In genomic region chr10:84527386-84527785, GRCh38 we compare ENCODE assay signal across 7 cellular contexts.
DNase-seq lines count a peak whose midpoint lies in the region; ATAC-seq and TF ChIP-seq lines count a peak whose summit lies in the region.
"Not testable (repeated sequence)": the region's sequence is repeated elsewhere in the genome, so short reads cannot be mapped to it uniquely, and the experiment has no call there.

No MANE protein-coding gene starts in this region.

- WGBS in body of pancreas, 2 donors: 35 to 42% methylated on average over 5 of the region's 5 CpGs

- peaks cover 26% of the 10 kb centered on the region; the same call in 1 of the 2 replicates for H3F3A ChIP-seq in PC-9 (ENCODE audit: insufficient read depth, low read depth)

- intact Hi-C loops in PC-9 (cut with micrococcal nuclease; ENCODE audit: unreplicated experiment): loop anchor here (1.0 kb wide), 4 partner anchors 33 to 191 kb away; no protein-coding TSS in a partner anchor
- intact Hi-C loops in body of pancreas (cut with DNase I): not testable (repeated sequence)

- not testable (repeated sequence) for H3K36me3 ChIP-seq in PC-9 (ENCODE audit: low read depth); body of pancreas (replicated peaks in 1 of 2; ENCODE audit: insufficient read depth in 1 of 2, low read depth in 2 of 2)

- POLR2A ChIA-PET in PC-9 (lab: Charles Lee; ENCODE audit: unreplicated experiment): not testable (repeated sequence)

- peaks cover 18% of the 10 kb centered on the region; the same call in 1 of the 2 replicates for H3K9me3 ChIP-seq in PC-9 (ENCODE audit: insufficient read depth, low read depth)
- H3K9me3 ChIP-seq in body of pancreas: not testable (repeated sequence)

- not testable (repeated sequence) for TF ChIP-seq POLR2A in body of pancreas (IDR thresholded peaks at IDR 0.05)

- not testable (repeated sequence) for ATAC-seq in body of pancreas

- BruUV-seq in PC-9 (replicated peaks; lab: Mats Ljungman, UMichigan): not testable (repeated sequence)

- DNase-seq in DMS53 treated with DMSO at 0.1 percent for 48 hours (lab: John Stamatoyannopoulos, UW; ENCODE audit: unreplicated experiment): peak; percentile 33
- DNase-seq in LNCaP clone FGC (ENCODE audit: low read depth): peak; percentile 60
- peak; percentile 86 to 97 for DNase-seq in PC-9
- peak in 3 of 4 donors; percentile 35 to 46 (median 46) for DNase-seq in body of pancreas
- DNase-seq in epithelial cell of prostate (ENCODE audit: low read depth, low spot score): peak; percentile 68
- peak; percentile 43 for DNase-seq in left kidney (ENCODE audit: low read depth, low spot score)
- DNase-seq in renal cortical epithelial cell (ENCODE audit: low read depth): peak; percentile 32

- peaks cover 45% of the 10 kb centered on the region for H3K4me1 ChIP-seq in PC-9 (replicated peaks; ENCODE audit: insufficient read depth)
- H3K4me1 ChIP-seq in body of pancreas: peaks cover 21% of the 10 kb centered on the region

- peak overlapping the region; percentile 6; the same call in 1 of the 2 replicates for H2AFZ ChIP-seq in PC-9

- H3K79me2 ChIP-seq in PC-9 (ENCODE audit: low read depth): not testable (repeated sequence)

- not testable (repeated sequence) for H3K9me2 ChIP-seq in PC-9 (ENCODE audit: insufficient read depth)

- peak overlapping the region; percentile 75 for H3K4me2 ChIP-seq in PC-9

- TF ChIP-seq CTCF in LNCaP clone FGC (IDR thresholded peaks at IDR 0.05; ENCODE audit: control insufficient read depth, extremely low read depth, insufficient read depth); PC-9 (conservative IDR thresholded peaks at IDR 0.05); body of pancreas (IDR thresholded peaks at IDR 0.05): not testable (repeated sequence)

- CTCF ChIA-PET in PC-9 (lab: Charles Lee): not testable (repeated sequence)

- H3K27me3 ChIP-seq in PC-9 (ENCODE audit: insufficient read depth, low read depth); body of pancreas: not testable (repeated sequence)

- not testable (repeated sequence) for H4K20me1 ChIP-seq in PC-9 (ENCODE audit: insufficient read depth)

- H3K4me3 ChIP-seq in LNCaP clone FGC (ENCODE audit: low read depth, low read length); body of pancreas: not testable (repeated sequence)
- H3K4me3 ChIP-seq in PC-9: peak overlapping the region; percentile 34; the same call in 1 of the 2 replicates

- H3K27ac ChIP-seq in PC-9 (peak overlapping the region; percentile 59), body of pancreas (peak overlapping the region; percentile 37 to 69 (median 62)), epithelial cell of prostate (peak overlapping the region; percentile 53)

Comparison
In these comparisons a context has a peak if more than half of its experiments do, and no peak if none do; other contexts are left out.
1. DNase-seq: peak in every context shown above with its lines; median percentile 92 in PC-9; 68 in epithelial cell of prostate; 60 in LNCaP clone FGC; 46 in body of pancreas; 43 in left kidney; 33 in DMS53 treated with DMSO at 0.1 percent for 48 hours; 32 in renal cortical epithelial cell.